ENCODE assay signal across 16 cellular contexts in the genomic region with DNA sequence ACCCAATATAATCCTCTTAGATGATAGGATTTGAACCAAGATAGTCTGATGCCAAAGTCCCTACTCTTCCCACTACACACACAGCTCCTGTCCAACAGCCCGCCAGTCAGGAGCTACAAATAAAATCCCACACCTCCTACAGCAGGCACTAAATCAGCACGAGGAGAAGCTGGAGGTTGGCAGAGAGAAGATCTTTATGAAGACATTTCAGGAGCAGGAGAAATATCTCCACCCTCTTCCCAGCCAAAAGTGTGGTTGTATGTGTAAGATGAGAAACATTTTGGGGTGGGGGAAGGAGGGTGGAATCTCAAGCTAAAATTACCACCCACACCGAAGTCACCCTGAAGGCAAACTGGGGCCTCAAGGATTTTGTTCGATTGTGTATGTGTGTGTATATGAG. TPM values are rescaled to one million over a fixed set of nuclear protein-coding genes. Genes with fewer than 3 reads are reported as not detected.
DNase-seq lines count a peak whose midpoint lies in the region; ATAC-seq and TF ChIP-seq lines count a peak whose summit lies in the region.
"Had no signal": no experiment of that assay in that cellular context is flagged by ENCODE, and none has a peak within 500 bp of the region (broad histone marks: within the 10 kb centered on the region; RNA-seq: fewer than 3 reads in every experiment).

No MANE protein-coding gene starts in this region.

- H3K9ac ChIP-seq in PC-3 (ENCODE audit: low read length) (no peak overlapping the region), Karpas-422 (ENCODE audit: low read length) (no peak overlapping the region)

- CTCF ChIA-PET in MCF 10A (lab: Yijun Ruan, JAX), result interaction anchor here (1.0 to 47.3 kb wide), 8 partner anchors 9 to 1671 kb away, joined by 3 to 1037 read pairs (median 6); a partner anchor contains a TSS
- CTCF ChIA-PET in PC-3 (lab: Charles Lee), result interaction anchor here (0.6 to 1.0 kb wide), 2 partner anchors 154 to 168 kb away, joined by 4 to 6 read pairs; no protein-coding TSS in a partner anchor

- ATAC-seq in PC-3, result no peak
- ATAC-seq in HG03097 (IDR thresholded peaks at IDR 0.05; ENCODE audit: low FRiP score, unreplicated experiment), result no peak
- ATAC-seq: GM23338, HepG2 had no signal

- H3K27me3 ChIP-seq in breast epithelium (no peaks in the 10 kb centered on the region), PC-3 (ENCODE audit: low read length) (no peaks in the 10 kb centered on the region), hepatocyte (no peaks in the 10 kb centered on the region), uterus (no peaks in the 10 kb centered on the region), Karpas-422 (ENCODE audit: low read length) (no peaks in the 10 kb centered on the region)

- H3K4me3 Mint-ChIP-seq in MCF 10A (ENCODE audit: unreplicated experiment), result no peak overlapping the region
- H3K4me3 Mint-ChIP-seq: CD14-positive monocyte, GM23338 had no signal

- no peaks in the 10 kb centered on the region for H3K9me3 ChIP-seq in breast epithelium
- H3K9me3 ChIP-seq in PC-3 (ENCODE audit: low read length), result no peaks in the 10 kb centered on the region
- H3K9me3 ChIP-seq in hepatocyte (ENCODE audit: low read depth), result no peaks in the 10 kb centered on the region
- no peaks in the 10 kb centered on the region for H3K9me3 ChIP-seq in uterus
- H3K9me3 ChIP-seq in Karpas-422 (ENCODE audit: low read length), result no peaks in the 10 kb centered on the region

- H3K9me2 ChIP-seq in PC-3 (replicated peaks; ENCODE audit: low read length) (no peaks in the 10 kb centered on the region), hepatocyte (replicated peaks; ENCODE audit: insufficient read depth) (no peaks in the 10 kb centered on the region), Karpas-422 (replicated peaks; ENCODE audit: insufficient read depth, low read length) (no peaks in the 10 kb centered on the region)

- H3K36me3 ChIP-seq in breast epithelium (no peaks in the 10 kb centered on the region), PC-3 (ENCODE audit: low read depth, low read length) (no peaks in the 10 kb centered on the region), hepatocyte (replicated peaks; ENCODE audit: insufficient read depth, low read depth) (no peaks in the 10 kb centered on the region), uterus (no peaks in the 10 kb centered on the region), Karpas-422 (ENCODE audit: insufficient read depth, low read length) (no peaks in the 10 kb centered on the region)

- H3K4me3 ChIP-seq in breast epithelium, result no peak overlapping the region
- H3K4me3 ChIP-seq in PC-3 (ENCODE audit: low read length), result no peak overlapping the region
- no peak overlapping the region for H3K4me3 ChIP-seq in hepatocyte
- no peak overlapping the region for H3K4me3 ChIP-seq in uterus
- H3K4me3 ChIP-seq in Karpas-422 (ENCODE audit: low read length), result no peak overlapping the region
- H3K4me3 ChIP-seq: GM23338, SK-N-MC had no signal

- H4K20me1 ChIP-seq in PC-3 (ENCODE audit: low read length) (no peaks in the 10 kb centered on the region), hepatocyte (ENCODE audit: insufficient read depth, poor library complexity, severe bottlenecking) (no peaks in the 10 kb centered on the region), Karpas-422 (ENCODE audit: insufficient read depth, low read depth, low read length) (no peaks in the 10 kb centered on the region)

- POLR2A ChIA-PET in MCF 10A (lab: Yijun Ruan, JAX), result interaction anchor here (0.6 to 4.8 kb wide), 12 partner anchors 9 to 374 kb away, joined by 3 to 25 read pairs (median 5); a partner anchor contains a TSS
- POLR2A ChIA-PET in PC-3 (lab: Charles Lee; ENCODE audit: unreplicated experiment), result no interaction called here

- H2AFZ ChIP-seq in PC-3 (ENCODE audit: low read length), result no peak overlapping the region
- no peak overlapping the region for H2AFZ ChIP-seq in hepatocyte
- H2AFZ ChIP-seq in Karpas-422 (ENCODE audit: low read length), result no peak overlapping the region
- H2AFZ ChIP-seq: GM23338 had no signal

- BruUV-seq in MCF 10A (replicated peaks; lab: Mats Ljungman, UMichigan) (no TSS peak), PC-3 (replicated peaks; lab: Mats Ljungman, UMichigan) (no TSS peak)

- DNase-seq in MCF 10A (ENCODE audit: unreplicated experiment) (no peak), breast epithelium (ENCODE audit: low spot score in 2 of 2) (no peak), PC-3 (no peak), hepatocyte (ENCODE audit: low spot score) (no peak), uterus (no peak), DMS53 (lab: John Stamatoyannopoulos, UW) (no peak), Karpas-422 (no peak)
- DNase-seq: 8988T, COR-L47, MV-4-11, NCI-H1417 treated with DMSO at 0.1 percent for 48 hours had no signal

- H3K36me3 Mint-ChIP-seq in MCF 10A (ENCODE audit: insufficient read depth, unreplicated experiment), result peaks cover 10% of the 10 kb centered on the region
- H3K36me3 Mint-ChIP-seq: CD14-positive monocyte had no signal

- H3K79me2 ChIP-seq in PC-3 (ENCODE audit: low read length) (no peaks in the 10 kb centered on the region), hepatocyte (no peaks in the 10 kb centered on the region), Karpas-422 (ENCODE audit: low read length) (no peaks in the 10 kb centered on the region)

- no peaks in the 10 kb centered on the region for H3K9me3 Mint-ChIP-seq in MCF 10A (ENCODE audit: unreplicated experiment)
- H3K9me3 Mint-ChIP-seq: CD14-positive monocyte, GM23338 had no signal

- H3K4me1 Mint-ChIP-seq in MCF 10A (ENCODE audit: insufficient read depth, unreplicated experiment), result peaks cover 44% of the 10 kb centered on the region
- H3K4me1 Mint-ChIP-seq: GM23338 had no signal

- H3K27ac Mint-ChIP-seq in MCF 10A (ENCODE audit: low read depth, unreplicated experiment), result peak overlapping the region; percentile 73
- H3K27ac Mint-ChIP-seq: CD14-positive monocyte, GM23338 had no signal

- H3K4me1 ChIP-seq in breast epithelium (no peaks in the 10 kb centered on the region), PC-3 (ENCODE audit: insufficient read depth, low read length) (peaks cover 44% of the 10 kb centered on the region), hepatocyte (ENCODE audit: insufficient read depth) (peaks cover 38% of the 10 kb centered on the region), uterus (peaks cover 4 to 6% of the 10 kb centered on the region in 2 donors), Karpas-422 (ENCODE audit: low read length) (no peaks in the 10 kb centered on the region)

- peaks cover 3% of the 10 kb centered on the region for H3F3A ChIP-seq in PC-3 (ENCODE audit: low read length, unreplicated experiment)

- intact Hi-C loops in MCF 10A (cut with micrococcal nuclease) (no loop called here), breast epithelium (cut with DNase I; ENCODE audit: low total_unique reads) (no loop called here), PC-3 (cut with micrococcal nuclease) (no loop called here), uterus (cut with DNase I; ENCODE audit: low total_unique reads) (no loop called here)

- peak overlapping the region; percentile 3; the same call in 1 of the 2 replicates for H3K4me2 ChIP-seq in PC-3 (ENCODE audit: low read length)
- no peak overlapping the region for H3K4me2 ChIP-seq in hepatocyte
- H3K4me2 ChIP-seq in Karpas-422 (ENCODE audit: low read depth, low read length, poor library complexity, severe bottlenecking), result no peak overlapping the region
- H3K4me2 ChIP-seq: GM23338 had no signal

- WGBS in hepatocyte (ENCODE audit: low lambda C conversion rate, missing lambda C conversion rate), result 78% methylated on average over 4 of the region's 4 CpGs

- H3K27ac ChIP-seq in breast epithelium, result no peak overlapping the region
- no peak overlapping the region for H3K27ac ChIP-seq in PC-3 (ENCODE audit: low read length)
- peak overlapping the region; percentile 11 for H3K27ac ChIP-seq in hepatocyte
- H3K27ac ChIP-seq in uterus, result peak overlapping the region; percentile 10 to 65
- no peak overlapping the region for H3K27ac ChIP-seq in Karpas-422 (ENCODE audit: low read length)
- H3K27ac ChIP-seq: SK-N-MC had no signal

- no peak for TF ChIP-seq CTCF in MCF 10A (IDR thresholded peaks at IDR 0.05; ENCODE audit: unreplicated experiment)
- no peak for TF ChIP-seq CTCF in breast epithelium (IDR thresholded peaks at IDR 0.05)
- TF ChIP-seq CTCF in PC-3 (conservative IDR thresholded peaks at IDR 0.05; ENCODE audit: low read depth, low read length), result no peak
- TF ChIP-seq CTCF in hepatocyte (IDR thresholded peaks at IDR 0.05; ENCODE audit: poor library complexity), result no peak
- no peak for TF ChIP-seq CTCF in uterus (IDR thresholded peaks at IDR 0.05)

- TF ChIP-seq POLR2A in breast epithelium (IDR thresholded peaks at IDR 0.05), result no peak
- no peak for TF ChIP-seq POLR2A in uterus (IDR thresholded peaks at IDR 0.05)

- no peaks in the 10 kb centered on the region for H3K27me3 Mint-ChIP-seq in MCF 10A (ENCODE audit: insufficient read depth, unreplicated experiment)

RNA-seq across cellular contexts. Expression of a gene that starts 54.5 kb away (rescaled TPM):
- total RNA-seq in MCF 10A (2022), result 59.2 and 69.7 TPM in 2 replicates
- total RNA-seq in breast epithelium, result 10 to 100 TPM; 11.3 to 18.2 (median 11.5) TPM
- 15.8 and 16.2 TPM in 2 replicates for total RNA-seq in PC-3 (2014; rRNA removed)
- 8.3 and 9.8 TPM in 2 replicates for total RNA-seq in hepatocyte
- 13.1 and 16.4 TPM in 2 replicates for polyA plus RNA-seq in hepatocyte
- total RNA-seq in uterus, result 10 to 100 TPM in 2 of 4 donors, 1 to 10 TPM in 2; 5.4 to 94.5 (median 9.5) TPM
- not detected in 2 replicates for total RNA-seq in Karpas-422 (2014; rRNA removed; shearing (Covaris generic); ENCODE audit: low replicate concordance)

Comparison
In these comparisons a context has a peak if more than half of its experiments do, and no peak if none do; other contexts are left out.
1. H3K27ac ChIP-seq: peak in hepatocyte (single experiment) and uterus (2 of 2); none in breast epithelium (0 of 2), PC-3 (single experiment) and Karpas-422 (single experiment).